ENCODE assay signal across 8 cellular contexts in the genomic region with DNA sequence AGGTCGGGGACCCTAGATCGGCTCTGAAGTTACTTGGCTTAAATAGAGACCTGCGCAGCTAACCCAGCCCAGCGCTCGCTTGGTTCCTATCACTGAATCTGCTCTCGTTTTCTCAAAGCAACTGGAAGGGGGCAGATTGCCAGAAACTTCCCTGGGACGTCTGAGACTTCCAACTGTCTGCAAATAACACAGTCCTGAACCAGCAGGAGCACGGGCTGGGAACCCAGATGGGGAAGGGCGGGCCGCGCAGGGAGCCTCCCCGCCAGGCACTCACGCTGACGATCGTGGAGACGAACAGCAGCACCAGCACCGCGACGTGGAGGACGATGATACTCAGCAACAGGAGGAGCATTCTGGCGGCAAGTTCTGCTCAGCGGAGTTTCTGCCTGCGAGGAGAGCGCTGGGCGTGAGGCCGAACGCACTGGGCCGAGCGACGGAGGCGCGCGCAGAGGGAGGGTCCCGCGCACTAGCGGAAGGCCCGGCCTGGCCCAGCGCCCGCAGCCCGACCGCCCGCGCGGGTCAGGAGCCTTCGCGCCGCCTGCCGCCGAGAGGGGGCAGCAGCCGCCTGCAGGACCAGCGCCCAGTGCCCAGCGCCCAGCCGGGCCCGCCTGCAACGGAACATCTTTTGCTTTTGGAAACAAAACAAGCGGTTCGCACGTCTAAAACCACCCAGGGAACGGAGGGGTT. TPM values are rescaled to one million over a fixed set of nuclear protein-coding genes. Genes with fewer than 3 reads are reported as not detected.
DNase-seq lines count a peak whose midpoint lies in the region; ATAC-seq and TF ChIP-seq lines count a peak whose summit lies in the region.

No MANE protein-coding gene starts in this region.

- H3K4me1 Mint-ChIP-seq in Caco-2 (ENCODE audit: low read depth, unreplicated experiment): no peaks in the 10 kb centered on the region
- H3K4me1 Mint-ChIP-seq in activated T-cell treated with anti-CD3 and anti-CD28 coated beads, Interleukin-2, amount 50 U/mL, for 72 hours (ENCODE audit: low read depth): peaks cover 36% of the 10 kb centered on the region
- peaks cover 7 to 35% of the 10 kb centered on the region in 2 donors for H3K4me1 Mint-ChIP-seq in stimulated activated naive B cell treated with anti-CD40 and anti-IgM and Interleukin-4, amounts not matched to agents 10 μg/mL and 1 μg/mL and 100 μg/mL, for 72 hours

- H3K27me3 ChIP-seq in Caco-2 (replicated peaks; ENCODE audit: control insufficient read depth, insufficient read depth, low read length) (no peaks in the 10 kb centered on the region; the same call in 1 of the 2 replicates), HAP-1 (ENCODE audit: low read depth) (no peaks in the 10 kb centered on the region), muscle layer of colon (ENCODE audit: control insufficient read depth in 1 of 2, insufficient read depth in 2 of 2, low read length in 2 of 2) (no peaks in the 10 kb centered on the region)

- BruUV-seq in Caco-2 (replicated peaks; lab: Mats Ljungman, UMichigan): TSS peak; percentile 17

- H3K9ac ChIP-seq in muscle layer of colon (ENCODE audit: low read length): peak overlapping the region; percentile 92

- DNase-seq in Caco-2 (peak; percentile 42 to 79), HAP-1 (ENCODE audit: low spot score in 2 of 2) (peak; percentile 72 to 87), NOMO-1 treated with DMSO at 0.1 percent for 48 hours (lab: John Stamatoyannopoulos, UW; ENCODE audit: unreplicated experiment) (peak; percentile 58), fibroblast of gingiva (ENCODE audit: low read depth) (peak; percentile 82)
- DNase-seq in activated T-cell treated with anti-CD3 and anti-CD28 coated beads, Interleukin-2, amount 50 U/mL, for 72 hours: peak; percentile 77 to 84
- DNase-seq in stimulated activated naive B cell treated with anti-CD40 and anti-IgM and Interleukin-4, amounts not matched to agents 10 μg/mL and 1 μg/mL and 100 μg/mL, for 72 hours: peak; percentile 57

- no peaks in the 10 kb centered on the region for H3K9me3 ChIP-seq in Caco-2
- H3K9me3 ChIP-seq in HAP-1: no peaks in the 10 kb centered on the region
- H3K9me3 ChIP-seq in muscle layer of colon (ENCODE audit: low read length): no peaks in the 10 kb centered on the region

- peak; percentile 22 to 54 for TF ChIP-seq CTCF in Caco-2 (IDR thresholded peaks at IDR 0.05; ENCODE audit: insufficient read depth in 1 of 2, low read depth in 1 of 2, low read length in 1 of 2, severe bottlenecking in 1 of 2, unreplicated experiment in 1 of 2)

- ATAC-seq in activated T-cell treated with anti-CD3 and anti-CD28 coated beads, Interleukin-2, amount 50 U/mL, for 72 hours (replicated peaks in 1 of 2): peak; percentile 91 to 94
- ATAC-seq in stimulated activated naive B cell treated with anti-CD40 and anti-IgM and Interleukin-4, amounts not matched to agents 10 μg/mL and 1 μg/mL and 100 μg/mL, for 72 hours (replicated peaks): peak; percentile 85 to 88
- ATAC-seq in GM21825 (IDR thresholded peaks at IDR 0.05; ENCODE audit: unreplicated experiment): no peak

- H3K36me3 Mint-ChIP-seq in Caco-2 (ENCODE audit: insufficient read depth, unreplicated experiment): no peaks in the 10 kb centered on the region
- no peaks in the 10 kb centered on the region for H3K36me3 Mint-ChIP-seq in activated T-cell treated with anti-CD3 and anti-CD28 coated beads, Interleukin-2, amount 50 U/mL, for 72 hours (ENCODE audit: insufficient read depth in 2 of 2)
- H3K36me3 Mint-ChIP-seq in stimulated activated naive B cell treated with anti-CD40 and anti-IgM and Interleukin-4, amounts not matched to agents 10 μg/mL and 1 μg/mL and 100 μg/mL, for 72 hours: no peaks in the 10 kb centered on the region

- in situ Hi-C loops in HAP-1 (cut with MboI; ENCODE audit: low sequenced_read_pairs): no loop called here

- no peaks in the 10 kb centered on the region for H3K4me1 ChIP-seq in Caco-2
- peaks cover 22% of the 10 kb centered on the region for H3K4me1 ChIP-seq in HAP-1
- H3K4me1 ChIP-seq in muscle layer of colon (ENCODE audit: insufficient read depth, low read length): peaks cover 66% of the 10 kb centered on the region

- no peaks in the 10 kb centered on the region for H3K9me3 Mint-ChIP-seq in Caco-2 (ENCODE audit: unreplicated experiment)
- no peaks in the 10 kb centered on the region for H3K9me3 Mint-ChIP-seq in activated T-cell treated with anti-CD3 and anti-CD28 coated beads, Interleukin-2, amount 50 U/mL, for 72 hours
- H3K9me3 Mint-ChIP-seq in stimulated activated naive B cell treated with anti-CD40 and anti-IgM and Interleukin-4, amounts not matched to agents 10 μg/mL and 1 μg/mL and 100 μg/mL, for 72 hours: no peaks in the 10 kb centered on the region

- intact Hi-C loops in Caco-2 (cut with micrococcal nuclease; ENCODE audit: unreplicated experiment): loop anchor here (1.0 kb wide), 1 partner anchor 243 kb away; no protein-coding TSS in a partner anchor

- H3K4me3 Mint-ChIP-seq in Caco-2 (ENCODE audit: unreplicated experiment): peak overlapping the region; percentile 85
- peak overlapping the region; percentile 90 to 92 for H3K4me3 Mint-ChIP-seq in activated T-cell treated with anti-CD3 and anti-CD28 coated beads, Interleukin-2, amount 50 U/mL, for 72 hours
- H3K4me3 Mint-ChIP-seq in stimulated activated naive B cell treated with anti-CD40 and anti-IgM and Interleukin-4, amounts not matched to agents 10 μg/mL and 1 μg/mL and 100 μg/mL, for 72 hours: peak overlapping the region; percentile 83 to 89

- H3K4me3 ChIP-seq in Caco-2 (ENCODE audit: low read depth, low read length) (peak overlapping the region; percentile 68), HAP-1 (peak overlapping the region; percentile 60), muscle layer of colon (ENCODE audit: low read depth in 1 of 2, low read length in 2 of 2) (peak overlapping the region; percentile 86 to 97)

- H3K27me3 Mint-ChIP-seq in Caco-2 (ENCODE audit: insufficient read depth, unreplicated experiment): no peaks in the 10 kb centered on the region
- H3K27me3 Mint-ChIP-seq in activated T-cell treated with anti-CD3 and anti-CD28 coated beads, Interleukin-2, amount 50 U/mL, for 72 hours (ENCODE audit: low read depth): peaks cover 80% of the 10 kb centered on the region
- peaks cover 71 to 81% of the 10 kb centered on the region in 2 donors for H3K27me3 Mint-ChIP-seq in stimulated activated naive B cell treated with anti-CD40 and anti-IgM and Interleukin-4, amounts not matched to agents 10 μg/mL and 1 μg/mL and 100 μg/mL, for 72 hours

- CTCF ChIA-PET in Caco-2 (lab: Charles Lee): interaction anchor here (1.0 to 1.5 kb wide), 2 partner anchors 197 to 242 kb away, joined by 4 to 8 read pairs; no protein-coding TSS in a partner anchor

- no peaks in the 10 kb centered on the region for H3K36me3 ChIP-seq in Caco-2 (ENCODE audit: control insufficient read depth, insufficient read depth, low read length)
- H3K36me3 ChIP-seq in HAP-1 (replicated peaks): peaks cover 32% of the 10 kb centered on the region
- peaks cover 43% of the 10 kb centered on the region for H3K36me3 ChIP-seq in muscle layer of colon (ENCODE audit: insufficient read depth, low read length)

- POLR2A ChIA-PET in Caco-2 (lab: Charles Lee): no interaction called here

- no peak overlapping the region for H3K27ac Mint-ChIP-seq in Caco-2 (ENCODE audit: unreplicated experiment)
- H3K27ac Mint-ChIP-seq in activated T-cell treated with anti-CD3 and anti-CD28 coated beads, Interleukin-2, amount 50 U/mL, for 72 hours: no peak overlapping the region
- H3K27ac Mint-ChIP-seq in stimulated activated naive B cell treated with anti-CD40 and anti-IgM and Interleukin-4, amounts not matched to agents 10 μg/mL and 1 μg/mL and 100 μg/mL, for 72 hours: no peak overlapping the region

- peak overlapping the region; percentile 100 for H3K27ac ChIP-seq in muscle layer of colon (ENCODE audit: low read depth, low read length)

RNA-seq across cellular contexts. Expression of gene PMP22, which starts 4.6 kb away (rescaled TPM):
- total RNA-seq in Caco-2 (2022): 7.3 and 9.1 TPM in 2 replicates
- not detected for total RNA-seq in activated T-cell treated with anti-CD3 and anti-CD28 coated beads, Interleukin-2, amount 50 U/mL, for 72 hours
